8 cellular contexts compared by ENCODE assay signal in the genomic region with DNA sequence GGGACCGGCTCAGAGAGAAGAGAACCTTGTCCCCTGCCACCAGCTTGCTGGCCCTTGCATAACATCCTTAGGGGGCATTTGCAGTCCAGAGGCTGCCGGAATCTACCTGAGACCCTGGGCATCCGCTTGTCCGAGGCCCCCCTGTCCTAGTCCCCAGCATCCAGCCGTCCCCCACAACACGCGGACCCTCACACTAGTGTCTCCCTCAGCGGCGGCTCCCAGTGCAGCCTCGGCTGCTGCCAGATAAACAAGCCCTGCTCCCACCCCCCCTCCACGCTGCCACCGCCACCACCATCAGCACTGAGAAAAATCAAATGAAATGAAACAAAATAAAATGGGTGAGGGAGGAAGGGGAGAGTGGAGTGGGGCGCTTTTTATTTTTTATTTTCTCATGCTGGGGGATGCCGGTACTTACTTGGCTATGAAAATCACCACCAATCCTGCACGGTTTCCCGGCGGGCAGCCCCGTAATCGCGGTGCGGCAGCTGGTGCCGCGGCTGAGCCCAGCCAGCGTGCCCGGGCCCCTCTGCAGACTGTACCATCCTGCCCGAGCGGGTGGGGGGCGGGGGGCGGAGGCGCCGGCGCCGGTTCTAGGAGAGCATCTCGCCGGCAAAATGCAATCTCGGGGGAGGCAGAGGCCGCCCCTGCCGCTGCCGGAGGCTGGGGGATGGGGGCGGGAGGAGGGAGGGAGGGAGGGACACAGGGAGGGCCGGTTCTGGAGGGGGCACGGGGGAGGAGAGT.
DNase-seq lines count a peak whose midpoint lies in the region; ATAC-seq and TF ChIP-seq lines count a peak whose summit lies in the region.

Gene ATP2B2 (minus strand): TSS at position 537 of the 741 bp plus-strand sequence. CDS start 56,043 bp downstream, outside the sequence.

- H3K4me1 ChIP-seq in BLaER1 treated with 17β-estradiol and CSF1 and Interleukin-3, amounts not matched to agents 10 nM and 100 nM: peaks cover 7 to 57% (median 44%) of the 10 kb centered on the region in 10 experiments; a peak in 19 of 20 replicates
- H3K4me1 ChIP-seq in MM.1S (ENCODE audit: low read length): no peaks in the 10 kb centered on the region

- H3K27ac ChIP-seq in BLaER1 treated with 17β-estradiol and CSF1 and Interleukin-3, amounts not matched to agents 10 nM and 100 nM: peak within 1 kb of the TSS in 4 of 11 experiments; percentile 48 to 64 (median 57); a peak in 7 of 22 replicates
- H3K27ac ChIP-seq in caudate nucleus (ENCODE audit: low read depth, low read length) (peak within 1 kb of the TSS; percentile 70), MM.1S (ENCODE audit: low read length) (no peak within 1 kb of the TSS)

- peaks cover 0 to 42% (median 0%) of the 10 kb centered on the region in 11 experiments; a peak in 5 of 22 replicates for H4K20me1 ChIP-seq in BLaER1 treated with 17β-estradiol and CSF1 and Interleukin-3, amounts not matched to agents 10 nM and 100 nM
- no peaks in the 10 kb centered on the region for H4K20me1 ChIP-seq in MM.1S (ENCODE audit: insufficient read depth, low read length)

- no peaks in the 10 kb centered on the region for H3K36me3 ChIP-seq in BLaER1 treated with 17β-estradiol and CSF1 and Interleukin-3, amounts not matched to agents 10 nM and 100 nM
- no peaks in the 10 kb centered on the region for H3K36me3 ChIP-seq in MM.1S (replicated peaks; ENCODE audit: insufficient read depth, low read length)

- no peaks in the 10 kb centered on the region for H3F3A ChIP-seq in MM.1S (ENCODE audit: insufficient read depth, low read length)

- H3K4me3 Mint-ChIP-seq in nephron progenitor cell: peak within 1 kb of the TSS; percentile 73

- H3K9ac ChIP-seq in BLaER1 treated with 17β-estradiol and CSF1 and Interleukin-3, amounts not matched to agents 10 nM and 100 nM: peak within 1 kb of the TSS; percentile 9 to 81 (median 55); a peak in 17 of 22 replicates
- no peak within 1 kb of the TSS for H3K9ac ChIP-seq in MM.1S (ENCODE audit: low read length)

- TF ChIP-seq CTCF in nephron progenitor cell (IDR thresholded peaks at IDR 0.05) (no peak), MM.1S (IDR thresholded peaks at IDR 0.05; ENCODE audit: low read length) (no peak)

- H3K9me3 Mint-ChIP-seq in nephron progenitor cell: no peaks in the 10 kb centered on the region

- peaks cover 62% of the 10 kb centered on the region for H3K27me3 Mint-ChIP-seq in nephron progenitor cell (ENCODE audit: low read depth, poor library complexity)

- H3K4me1 Mint-ChIP-seq in nephron progenitor cell: peaks cover 31% of the 10 kb centered on the region

- H2AFZ ChIP-seq in MM.1S (ENCODE audit: low read length): no peak within 1 kb of the TSS

- H3K79me2 ChIP-seq in MM.1S (ENCODE audit: low read length): no peaks in the 10 kb centered on the region

- H3K9me3 ChIP-seq in BLaER1 treated with 17β-estradiol and CSF1 and Interleukin-3, amounts not matched to agents 10 nM and 100 nM (replicated peaks in 1 of 11): no peaks in the 10 kb centered on the region
- H3K9me3 ChIP-seq in MM.1S (replicated peaks; ENCODE audit: insufficient read depth, low read length): no peaks in the 10 kb centered on the region

- no peaks in the 10 kb centered on the region for H3K36me3 Mint-ChIP-seq in nephron progenitor cell (ENCODE audit: low read depth)

- ATAC-seq in HG02623 (IDR thresholded peaks at IDR 0.05; ENCODE audit: unreplicated experiment): no peak

- DNase-seq in HuH-7 (ENCODE audit: low spot score) (peak; percentile 80), caudate nucleus (lab: John Stamatoyannopoulos, UW) (peak in 37 of 61 donors; percentile 11 to 62 (median 33)), nephron progenitor cell (peak; percentile 60), LoVo (ENCODE audit: low spot score) (no peak), MM.1S (no peak), globus pallidus (ENCODE audit: low spot score) (no peak)

- peak within 1 kb of the TSS; percentile 78 to 100 (median 96) for H3K4me2 ChIP-seq in BLaER1 treated with 17β-estradiol and CSF1 and Interleukin-3, amounts not matched to agents 10 nM and 100 nM
- H3K4me2 ChIP-seq in MM.1S (ENCODE audit: low read depth, low read length): no peak within 1 kb of the TSS

- no peak within 1 kb of the TSS for H3K27ac Mint-ChIP-seq in nephron progenitor cell

- H3K9me2 ChIP-seq in MM.1S (replicated peaks; ENCODE audit: insufficient read depth, low read length): no peaks in the 10 kb centered on the region

- H3K27me3 ChIP-seq in BLaER1 treated with 17β-estradiol and CSF1 and Interleukin-3, amounts not matched to agents 10 nM and 100 nM: peaks cover 0 to 16% (median 0%) of the 10 kb centered on the region in 11 experiments; a peak in 5 of 22 replicates
- peaks cover 83% of the 10 kb centered on the region for H3K27me3 ChIP-seq in MM.1S (replicated peaks; ENCODE audit: insufficient read depth, low read length)

- peak within 1 kb of the TSS; percentile 32 to 68 (median 54); a peak in 19 of 20 replicates for H3K4me3 ChIP-seq in BLaER1 treated with 17β-estradiol and CSF1 and Interleukin-3, amounts not matched to agents 10 nM and 100 nM
- H3K4me3 ChIP-seq in MM.1S (ENCODE audit: low read length): no peak within 1 kb of the TSS

Comparison
In these comparisons a context has a peak if more than half of its experiments do, and no peak if none do; other contexts are left out.
1. DNase-seq: peak in HuH-7 (single experiment), caudate nucleus (37 of 61) and nephron progenitor cell (single experiment); none in LoVo (single experiment), MM.1S (single experiment) and globus pallidus (single experiment).